In the genomic region with DNA sequence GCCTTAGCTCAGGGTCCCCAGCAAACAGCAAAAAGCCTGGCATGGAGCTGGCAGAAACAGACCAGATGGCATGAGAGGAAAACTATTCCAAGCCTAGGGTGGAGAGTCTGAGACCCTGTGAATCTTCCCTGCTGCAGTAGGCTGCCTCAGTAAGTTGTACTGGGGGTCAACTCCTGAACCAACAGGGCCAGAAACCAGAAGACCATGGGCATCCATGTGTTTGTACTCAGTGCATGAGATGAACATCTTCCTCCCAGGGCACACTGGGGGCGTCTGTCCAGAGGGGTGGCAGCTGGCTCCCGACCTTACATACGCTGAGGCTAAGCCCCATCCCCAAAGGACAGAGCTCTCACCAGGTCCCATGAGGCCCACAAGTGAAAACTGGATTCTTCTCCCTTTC, we compare ENCODE assay signal across 18 cellular contexts.
DNase-seq lines count a peak whose midpoint lies in the region; ATAC-seq and TF ChIP-seq lines count a peak whose summit lies in the region.
"Had no signal": no experiment of that assay in that cellular context is flagged by ENCODE, and none has a peak within 500 bp of the region (broad histone marks: within the 10 kb centered on the region; RNA-seq: fewer than 3 reads in every experiment).

No MANE protein-coding gene starts in this region.

- POLR2A ChIA-PET in RWPE1 (lab: Yijun Ruan, JAX; ENCODE audit: low non-redundant PET), result no interaction called here

- no peak overlapping the region for H3K9ac ChIP-seq in neuronal stem cell (ENCODE audit: low read depth, low read length, poor library complexity)

- no peak overlapping the region for H2AFZ ChIP-seq in neuronal stem cell (ENCODE audit: low read length)

- no peak overlapping the region for H3K14ac ChIP-seq in neuronal stem cell (ENCODE audit: low read length)

- H3K4me3 ChIP-seq in coronary artery (no peak overlapping the region), neuronal stem cell (ENCODE audit: low read length in 2 of 2) (no peak overlapping the region), tibial artery (no peak overlapping the region)

- CTCF ChIA-PET in RWPE1 (lab: Yijun Ruan, JAX), result no interaction called here

- H3K79me1 ChIP-seq in neuronal stem cell (ENCODE audit: low read depth, low read length), result no peaks in the 10 kb centered on the region

- H4K8ac ChIP-seq in neuronal stem cell (ENCODE audit: low read depth, low read length), result no peak overlapping the region

- H2BK120ac ChIP-seq in neuronal stem cell (ENCODE audit: low read depth, low read length), result no peak overlapping the region

- peak; percentile 30 for DNase-seq in NCI-H1694 (lab: John Stamatoyannopoulos, UW)
- peak; percentile 61 for DNase-seq in coronary artery (ENCODE audit: low spot score)
- DNase-seq in neuronal stem cell (ENCODE audit: low spot score), result no peak
- DNase-seq in tibial artery, result peak; percentile 14 to 27
- no peak for DNase-seq in C1 segment of cervical spinal cord (lab: John Stamatoyannopoulos, UW)
- no peak for DNase-seq in RWPE1 (ENCODE audit: low spot score)
- DNase-seq: ACHN; AML-193; CD4-positive, CD25-positive, alpha-beta regulatory T cell; Karpas-422; MM.1S; NCI-H1092 treated with DMSO at 0.1 percent for 48 hours; NCI-H187; NCI-H226; NCI-H526 treated with DMSO at 0.1 percent for 48 hours; NK-92 treated with Interleukin-12 subunit alpha and Interleukin-12 subunit beta, amount 100 ng/mL, for 24 hours had no signal

- H3K9me3 ChIP-seq in neuronal stem cell (replicated peaks in 1 of 2; ENCODE audit: control insufficient read depth in 2 of 2, insufficient read depth in 1 of 2, low read depth in 1 of 2, low read length in 2 of 2) (peaks cover 0 to 5% of the 10 kb centered on the region in 2 donors), tibial artery (no peaks in the 10 kb centered on the region)

- H3K4me2 ChIP-seq in neuronal stem cell (ENCODE audit: insufficient read depth, low read length, poor library complexity, severe bottlenecking), result no peak overlapping the region

- H3K18ac ChIP-seq in neuronal stem cell (ENCODE audit: low read length), result peak overlapping the region; percentile 6

- no peak overlapping the region for H2BK5ac ChIP-seq in neuronal stem cell (ENCODE audit: low read length)

- no peak overlapping the region for H2BK12ac ChIP-seq in neuronal stem cell (ENCODE audit: low read length)

- H2BK15ac ChIP-seq in neuronal stem cell (ENCODE audit: low read length), result no peak overlapping the region

- H3K36me3 ChIP-seq in neuronal stem cell (replicated peaks in 1 of 2; ENCODE audit: control insufficient read depth in 2 of 2, insufficient read depth in 2 of 2, low read length in 2 of 2) (no peaks in the 10 kb centered on the region), tibial artery (no peaks in the 10 kb centered on the region)

- peaks cover 7 to 34% of the 10 kb centered on the region in 2 donors for H3K4me1 ChIP-seq in neuronal stem cell (ENCODE audit: control insufficient read depth in 2 of 2, insufficient read depth in 1 of 2, low read depth in 1 of 2, low read length in 2 of 2)
- no peaks in the 10 kb centered on the region for H3K4me1 ChIP-seq in tibial artery
- H3K4me1 ChIP-seq: Caco-2 had no signal

- no peak for TF ChIP-seq CTCF in coronary artery (IDR thresholded peaks at IDR 0.05)
- TF ChIP-seq CTCF in tibial artery (IDR thresholded peaks at IDR 0.05), result no peak
- TF ChIP-seq CTCF in RWPE1 (conservative IDR thresholded peaks at IDR 0.05; ENCODE audit: low read depth), result no peak

- no peak overlapping the region for H3K23ac ChIP-seq in neuronal stem cell (ENCODE audit: low read depth, low read length, poor library complexity)

- WGBS in neuronal stem cell (ENCODE audit: extremely low coverage in 2 of 2, insufficient read length in 2 of 2, insufficient replicate concordance in 1 of 2), 2 donors, result no CpG with 5 or more reads among the region's 3 CpGs

- H3K27ac ChIP-seq in coronary artery (no peak overlapping the region), neuronal stem cell (replicated peaks; ENCODE audit: low read length) (no peak overlapping the region), tibial artery (no peak overlapping the region), RWPE1 (no peak overlapping the region)

- intact Hi-C loops in tibial artery (cut with DNase I; ENCODE audit: low total_unique reads), result loop anchor here (5.0 kb wide), 1 partner anchor 181 kb away; no protein-coding TSS in a partner anchor

- H2AK5ac ChIP-seq in neuronal stem cell (ENCODE audit: low read depth, low read length), result no peak overlapping the region

- H4K91ac ChIP-seq in neuronal stem cell (ENCODE audit: low read depth, low read length, poor library complexity), result no peak overlapping the region

- H3K4ac ChIP-seq in neuronal stem cell (ENCODE audit: low read length), result no peak overlapping the region

- ATAC-seq in GM19455 (IDR thresholded peaks at IDR 0.05; ENCODE audit: unreplicated experiment), result no peak

- H3K27me3 ChIP-seq in neuronal stem cell (ENCODE audit: control insufficient read depth in 3 of 3, insufficient read depth in 3 of 3, low read depth in 1 of 3, low read length in 3 of 3), result no peaks in the 10 kb centered on the region
- no peaks in the 10 kb centered on the region for H3K27me3 ChIP-seq in tibial artery

Comparison
In these comparisons a context has a peak if more than half of its experiments do, and no peak if none do; other contexts are left out.
1. DNase-seq: peak in NCI-H1694 (single experiment), coronary artery (single experiment) and tibial artery (2 of 2); none in neuronal stem cell (single experiment), C1 segment of cervical spinal cord (0 of 14) and RWPE1 (single experiment).